In genomic region chr3:42353632-42354031, GRCh38 we compare ENCODE assay signal across 21 cellular contexts. TPM values are rescaled to one million over a fixed set of nuclear protein-coding genes. Genes with fewer than 3 reads are reported as not detected.
"Had no signal": no experiment of that assay in that cellular context is flagged by ENCODE, and none has a peak within 500 bp of the region (broad histone marks: within the 10 kb centered on the region; RNA-seq: fewer than 3 reads in every experiment).

No MANE protein-coding gene starts in this region.

- H3K4me1 ChIP-seq: colonic mucosa, esophagus squamous epithelium, psoas muscle, stomach had no signal

- H3K36me3 Mint-ChIP-seq: immature natural killer cell had no signal

- H3K27ac ChIP-seq: colonic mucosa, esophagus squamous epithelium, psoas muscle, sigmoid colon, skin epidermis, stomach had no signal

- H3K4me3 ChIP-seq: colonic mucosa, esophagus squamous epithelium, lung, psoas muscle, sigmoid colon, skin epidermis, stomach had no signal

- H3K27ac Mint-ChIP-seq: immature natural killer cell had no signal

- FAIRE-seq: keratinocyte had no signal

- H3K9me3 ChIP-seq: colonic mucosa, esophagus squamous epithelium, psoas muscle had no signal

- H3K27me3 ChIP-seq: colonic mucosa, sigmoid colon, stomach had no signal

- H3K4me3 Mint-ChIP-seq: immature natural killer cell; naive thymus-derived CD4-positive, alpha-beta T cell; nephron progenitor cell had no signal

- H3K9me3 Mint-ChIP-seq: immature natural killer cell had no signal

- ATAC-seq: left colon; left ventricle myocardium superior; naive thymus-derived CD4-positive, alpha-beta T cell; psoas muscle had no signal

- H3K36me3 ChIP-seq: colonic mucosa, esophagus squamous epithelium, sigmoid colon, stomach had no signal

- DNase-seq: colonic mucosa; dermis blood vessel endothelial cell; esophagus squamous epithelium; foreskin fibroblast; immature natural killer cell; left colon; left ventricle myocardium superior; naive thymus-derived CD4-positive, alpha-beta T cell; nephron progenitor cell; psoas muscle; sigmoid colon; stimulated activated naive CD4-positive, alpha-beta T cell; stomach; substantia nigra; trophoblast cell had no signal

- H3K4me1 Mint-ChIP-seq: immature natural killer cell, nephron progenitor cell had no signal

RNA-seq across cellular contexts. Expression of gene LYZL4, which starts 56.8 kb away (rescaled TPM):
- total RNA-seq: colonic mucosa; dermis blood vessel endothelial cell; epithelial cell of proximal tubule; esophagus squamous epithelium; left colon; left ventricle myocardium superior; lung; naive thymus-derived CD4-positive, alpha-beta T cell; osteoblast; psoas muscle; sigmoid colon; stomach; urinary bladder had no signal
- polyA plus RNA-seq: immature natural killer cell; keratinocyte; naive thymus-derived CD4-positive, alpha-beta T cell; psoas muscle; sigmoid colon; stomach; urinary bladder had no signal
